17 cellular contexts compared by ENCODE assay signal in the genomic region with DNA sequence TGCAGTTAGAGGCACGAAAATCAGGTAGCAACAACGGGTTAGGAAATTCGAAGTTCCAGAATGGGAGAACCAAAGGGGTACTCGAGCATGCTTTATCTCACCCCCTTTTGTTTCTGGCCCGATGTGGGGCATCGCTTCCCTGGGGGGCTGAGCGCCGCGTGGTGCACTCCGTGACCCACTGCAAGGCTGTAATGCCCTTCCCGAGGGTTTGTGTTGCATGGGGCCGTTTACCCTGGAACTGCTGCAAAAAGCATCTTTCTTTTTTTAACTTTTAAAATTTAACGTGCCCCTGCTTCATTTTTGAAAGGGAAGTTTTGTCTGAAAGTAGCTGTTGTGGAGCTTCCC.
"Had no signal": no experiment of that assay in that cellular context is flagged by ENCODE, and none has a peak within 500 bp of the region (broad histone marks: within the 10 kb centered on the region; RNA-seq: fewer than 3 reads in every experiment).

No MANE protein-coding gene starts in this region.

- H3K27ac ChIP-seq: breast epithelium, right atrium auricular region, transverse colon had no signal

- H3K4me3 Mint-ChIP-seq: activated CD4-positive, alpha-beta T cell treated with anti-CD3 and anti-CD28 coated beads, Interleukin-2, amount 10 ng/mL, durations not matched to agents 24 days and 14 days; activated naive CD8-positive, alpha-beta T cell treated with anti-CD3 and anti-CD28 coated beads, Interleukin-2, amount 50 U/mL, for 24 hours; T-helper 1 cell treated with Interleukin-12 subunit alpha and Interleukin-12 subunit beta and Interleukin-4 antibody, amounts not matched to agents 30 μg/mL and 1 μg/mL, for 36 hours had no signal

- ATAC-seq: activated naive CD8-positive, alpha-beta T cell treated with anti-CD3 and anti-CD28 coated beads, Interleukin-2, amount 50 U/mL, for 24 hours; gastroesophageal sphincter; stimulated activated naive CD8-positive, alpha-beta T cell treated with anti-CD3 and anti-CD28 coated beads, Interleukin-15, Interleukin-2, amounts not matched to agents 100 U/mL and 50 U/mL, for 24 hours had no signal

- H3K4me3 ChIP-seq: lung, right atrium auricular region, skin epidermis, transverse colon had no signal

- H3K27ac Mint-ChIP-seq: activated CD4-positive, alpha-beta T cell treated with anti-CD3 and anti-CD28 coated beads, Interleukin-2, amount 10 ng/mL, durations not matched to agents 24 days and 14 days; activated naive CD8-positive, alpha-beta T cell treated with anti-CD3 and anti-CD28 coated beads, Interleukin-2, amount 50 U/mL, for 24 hours; progenitor cell of endocrine pancreas; T-helper 1 cell treated with Interleukin-12 subunit alpha and Interleukin-12 subunit beta and Interleukin-4 antibody, amounts not matched to agents 30 μg/mL and 1 μg/mL, for 36 hours had no signal

- H3K36me3 Mint-ChIP-seq: naive B cell had no signal

- H3K9me3 ChIP-seq: breast epithelium, gastroesophageal sphincter, right atrium auricular region, transverse colon had no signal

- H3K9me3 Mint-ChIP-seq: activated CD4-positive, alpha-beta T cell treated with anti-CD3 and anti-CD28 coated beads, Interleukin-2, amount 10 ng/mL, durations not matched to agents 24 days and 14 days; activated naive CD8-positive, alpha-beta T cell treated with anti-CD3 and anti-CD28 coated beads, Interleukin-2, amount 50 U/mL, for 24 hours; naive B cell; T-helper 1 cell treated with Interleukin-12 subunit alpha and Interleukin-12 subunit beta and Interleukin-4 antibody, amounts not matched to agents 30 μg/mL and 1 μg/mL, for 36 hours had no signal

- H3K4me1 Mint-ChIP-seq: activated CD4-positive, alpha-beta T cell treated with anti-CD3 and anti-CD28 coated beads, Interleukin-2, amount 10 ng/mL, durations not matched to agents 24 days and 14 days had no signal

- H3K36me3 ChIP-seq: breast epithelium, gastroesophageal sphincter, right atrium auricular region, transverse colon had no signal

- DNase-seq: activated CD4-positive, alpha-beta T cell treated with anti-CD3 and anti-CD28 coated beads, Interleukin-2, amount 10 ng/mL, durations not matched to agents 24 days and 14 days; activated CD4-positive, CD25-positive, alpha-beta regulatory T cell; activated CD8-positive, alpha-beta memory T cell treated with anti-CD3 and anti-CD28 coated beads, Interleukin-2, amount 50 U/mL, for 48 hours; activated naive CD4-positive, alpha-beta T cell; activated naive CD8-positive, alpha-beta T cell treated with anti-CD3 and anti-CD28 coated beads, Interleukin-2, amount 50 U/mL, for 24 hours; naive B cell; nucleus accumbens; stimulated activated CD4-positive, alpha-beta T cell treated with anti-CD3 and anti-CD28 coated beads, Interleukin-4, amount 100 ng/mL, for 24 hours; stimulated activated naive CD8-positive, alpha-beta T cell treated with anti-CD3 and anti-CD28 coated beads, Interleukin-15, Interleukin-2, amounts not matched to agents 100 U/mL and 50 U/mL, for 24 hours; transverse colon had no signal
